Comparison of ENCODE assay signal across 1 cellular context in genomic region chr21:45910548-45911221, GRCh38.
TF ChIP-seq lines count a peak whose summit lies in the region.

No MANE protein-coding gene starts in this region.

TF ChIP-seq in IMR-90, 13 proteins besides CTCF, POLR2A, EP300 and RAD21:
- TF ChIP-seq BHLHE40 (IDR thresholded peaks at IDR 0.05; ENCODE audit: low read depth, low read length), result no peak
- TF ChIP-seq FOS (IDR thresholded peaks at IDR 0.05; ENCODE audit: low read depth, low read length), result no peak
- TF ChIP-seq CHD1 (IDR thresholded peaks at IDR 0.05; ENCODE audit: low read depth, low read length), result no peak
- no peak for TF ChIP-seq CEBPB (IDR thresholded peaks at IDR 0.05; ENCODE audit: low read depth, low read length)
- TF ChIP-seq, protein P1, sequence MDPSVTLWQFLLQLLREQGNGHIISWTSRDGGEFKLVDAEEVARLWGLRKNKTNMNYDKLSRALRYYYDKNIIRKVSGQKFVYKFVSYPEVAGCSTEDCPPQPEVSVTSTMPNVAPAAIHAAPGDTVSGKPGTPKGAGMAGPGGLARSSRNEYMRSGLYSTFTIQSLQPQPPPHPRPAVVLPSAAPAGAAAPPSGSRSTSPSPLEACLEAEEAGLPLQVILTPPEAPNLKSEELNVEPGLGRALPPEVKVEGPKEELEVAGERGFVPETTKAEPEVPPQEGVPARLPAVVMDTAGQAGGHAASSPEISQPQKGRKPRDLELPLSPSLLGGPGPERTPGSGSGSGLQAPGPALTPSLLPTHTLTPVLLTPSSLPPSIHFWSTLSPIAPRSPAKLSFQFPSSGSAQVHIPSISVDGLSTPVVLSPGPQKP (IDR thresholded peaks at IDR 0.05; ENCODE audit: borderline replicate concordance, low read depth, low read length), result no peak
- TF ChIP-seq MAZ (IDR thresholded peaks at IDR 0.05; ENCODE audit: borderline replicate concordance, low read depth, low read length), result no peak
- no peak for TF ChIP-seq MXI1 (IDR thresholded peaks at IDR 0.05; ENCODE audit: borderline replicate concordance, low read depth, low read length)
- TF ChIP-seq, protein P2, sequence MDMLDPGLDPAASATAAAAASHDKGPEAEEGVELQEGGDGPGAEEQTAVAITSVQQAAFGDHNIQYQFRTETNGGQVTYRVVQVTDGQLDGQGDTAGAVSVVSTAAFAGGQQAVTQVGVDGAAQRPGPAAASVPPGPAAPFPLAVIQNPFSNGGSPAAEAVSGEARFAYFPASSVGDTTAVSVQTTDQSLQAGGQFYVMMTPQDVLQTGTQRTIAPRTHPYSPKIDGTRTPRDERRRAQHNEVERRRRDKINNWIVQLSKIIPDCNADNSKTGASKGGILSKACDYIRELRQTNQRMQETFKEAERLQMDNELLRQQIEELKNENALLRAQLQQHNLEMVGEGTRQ (IDR thresholded peaks at IDR 0.05; ENCODE audit: low read depth, low read length), result no peak
- TF ChIP-seq SMC3 (IDR thresholded peaks at IDR 0.05; ENCODE audit: low read depth, low read length), result no peak
- no peak for TF ChIP-seq RFX5 (IDR thresholded peaks at IDR 0.05; ENCODE audit: low read depth, low read length)
- no peak for TF ChIP-seq NFE2L2 (IDR thresholded peaks at IDR 0.05; ENCODE audit: low read depth, low read length)
- no peak for TF ChIP-seq RCOR1 (IDR thresholded peaks at IDR 0.05; ENCODE audit: insufficient replicate concordance, low read length)
- no peak for TF ChIP-seq MAFK (IDR thresholded peaks at IDR 0.05; ENCODE audit: low read depth, low read length)
